Comparison of ENCODE assay signal across 1 cellular context in genomic region chr9:135948873-135949665, GRCh38.
TF ChIP-seq lines count a peak whose summit lies in the region.

No MANE protein-coding gene starts in this region.

TF ChIP-seq in K562, 482 proteins besides CTCF, POLR2A, EP300 and RAD21 (continued from another document):
- TF ChIP-seq ARID4B (CRISPR knock-in tag; IDR thresholded peaks at IDR 0.05) (0 out of 2 replicates have a peak, but pooled peaks have one; percentile 27), TCF3 (CRISPR knock-in tag; IDR thresholded peaks at IDR 0.05) (no peak), TCF7 (IDR thresholded peaks at IDR 0.05; ENCODE audit: borderline replicate concordance) (no peak), ZBTB33 (CRISPR knock-in tag; IDR thresholded peaks at IDR 0.05) (no peak), ZNF280A (IDR thresholded peaks at IDR 0.05; ENCODE audit: low read depth, partially characterized antibody) (no peak), RBM39 (optimal IDR thresholded peaks at IDR 0.05; ENCODE audit: low read depth, low read length) (no peak), SRSF1 (IDR thresholded peaks at IDR 0.05; ENCODE audit: low read depth, low read length) (no peak), SMARCA5 (IDR thresholded peaks at IDR 0.05) (0 out of 2 replicates have a peak, but pooled peaks have one; percentile 34), FOXK2 (conservative IDR thresholded peaks at IDR 0.05 in 1 of 2, IDR thresholded peaks at IDR 0.05 in 1 of 2; ENCODE audit: low read depth in 2 of 2) (0 out of 4 replicates have a peak, but pooled peaks of 1 of the 2 experiments have one; percentile 23), ZFP91 (CRISPR knock-in tag; IDR thresholded peaks at IDR 0.05) (no peak), KLF13 (tag; IDR thresholded peaks at IDR 0.05; ENCODE audit: borderline replicate concordance, low read depth) (no peak), ZNF311 (CRISPR knock-in tag; IDR thresholded peaks at IDR 0.05) (0 out of 2 replicates have a peak, but pooled peaks have one; percentile 2), MAFG (tag; conservative IDR thresholded peaks at IDR 0.05) (0 out of 2 replicates have a peak, but pooled peaks have one; percentile 4), ZNF282 (CRISPR knock-in tag; IDR thresholded peaks at IDR 0.05) (no peak), MEIS2 (IDR thresholded peaks at IDR 0.05; ENCODE audit: partially characterized antibody) (no peak), MECOM (CRISPR knock-in tag; IDR thresholded peaks at IDR 0.05) (no peak), ZNF740 (CRISPR knock-in tag; IDR thresholded peaks at IDR 0.05) (no peak), ZNF740 (tag; IDR thresholded peaks at IDR 0.05) (0 out of 4 replicates have a peak, but pooled peaks of 1 of the 2 experiments have one; percentile 16), ZBTB1 (CRISPR knock-in tag; IDR thresholded peaks at IDR 0.05; ENCODE audit: borderline replicate concordance, low read depth) (no peak), PKNOX1 (IDR thresholded peaks at IDR 0.05) (peak; percentile 85), SLC30A9 (CRISPR knock-in tag; IDR thresholded peaks at IDR 0.05) (no peak)
